ENCODE assay signal across 8 cellular contexts in genomic region chr6:98946266-98946817, GRCh38. TPM values are rescaled to one million over a fixed set of nuclear protein-coding genes. Genes with fewer than 3 reads are reported as not detected.
DNase-seq lines count a peak whose midpoint lies in the region; ATAC-seq and TF ChIP-seq lines count a peak whose summit lies in the region.

No MANE protein-coding gene starts in this region.

- DNase-seq in RWPE2 (ENCODE audit: low spot score) (no peak), fibroblast of the aortic adventitia (ENCODE audit: low read depth) (peak; percentile 6), skeletal muscle cell (ENCODE audit: low read depth) (no peak), activated gamma-delta T cell (lab: John Stamatoyannopoulos, UW) (no peak), sciatic nerve (ENCODE audit: low spot score) (no peak)

- ATAC-seq in RWPE2 (ENCODE audit: low read depth) (no peak), GM18505 (IDR thresholded peaks at IDR 0.05; ENCODE audit: unreplicated experiment) (no peak), sciatic nerve (no peak), HG03432 (IDR thresholded peaks at IDR 0.05; ENCODE audit: unreplicated experiment) (no peak)

- no peaks in the 10 kb centered on the region for H3K9me3 ChIP-seq in RWPE2 (ENCODE audit: severe bottlenecking)

- no peak overlapping the region for H3K27ac ChIP-seq in RWPE2 (ENCODE audit: poor library complexity, severe bottlenecking)

- TF ChIP-seq CTCF in GM12875 (IDR thresholded peaks at IDR 0.05; ENCODE audit: borderline replicate concordance, insufficient read depth, low read depth, low read length) = no peak
- no peak for TF ChIP-seq CTCF in RWPE2 (IDR thresholded peaks at IDR 0.05; ENCODE audit: poor library complexity, severe bottlenecking)
- no peak for TF ChIP-seq CTCF in fibroblast of the aortic adventitia (IDR thresholded peaks at IDR 0.05; ENCODE audit: insufficient read depth, low read length)

- intact Hi-C loops in sciatic nerve (cut with DNase I) = no loop called here

- H3K4me1 ChIP-seq in RWPE2 (ENCODE audit: insufficient read depth, poor library complexity, severe bottlenecking) = no peaks in the 10 kb centered on the region

- H3K27me3 ChIP-seq in RWPE2 (ENCODE audit: insufficient read depth, poor library complexity, severe bottlenecking) = no peaks in the 10 kb centered on the region

- TF ChIP-seq POLR2A in GM18505 (IDR thresholded peaks at IDR 0.05; ENCODE audit: borderline replicate concordance, extremely low read depth, insufficient read depth, insufficient read length) = no peak

- H3K4me3 ChIP-seq in GM12875 (ENCODE audit: low read depth, low read length) (peak overlapping the region; percentile 62), RWPE2 (ENCODE audit: severe bottlenecking) (peak overlapping the region; percentile 77), fibroblast of the aortic adventitia (ENCODE audit: low read depth, low read length) (peak overlapping the region; percentile 85), skeletal muscle cell (ENCODE audit: low read depth, low read length) (peak overlapping the region; percentile 70)

- H3K36me3 ChIP-seq in RWPE2 (ENCODE audit: low read depth) = no peaks in the 10 kb centered on the region; the same call in 1 of the 2 replicates

RNA-seq across cellular contexts. Expression of gene FBXL4, which starts 1.4 kb away (rescaled TPM):
- total RNA-seq in fibroblast of the aortic adventitia (ENCODE audit: low replicate concordance) (14.7 and 23.6 TPM in 2 replicates), sciatic nerve (40.7 TPM)
